11 cellular contexts compared by ENCODE assay signal in genomic region chr12:3962661-3963483, GRCh38.
A peak's percentile ranks its signal among the peaks of the same experiment; 100 is the strongest.
DNase-seq lines count a peak whose midpoint lies in the region; ATAC-seq and TF ChIP-seq lines count a peak whose summit lies in the region.
"Had no signal": no experiment of that assay in that cellular context is flagged by ENCODE, and none has a peak within 500 bp of the region (broad histone marks: within the 10 kb centered on the region; RNA-seq: fewer than 3 reads in every experiment).

No MANE protein-coding gene starts in this region.

- H3K4me1 Mint-ChIP-seq in Caco-2 (ENCODE audit: low read depth, unreplicated experiment) (peaks cover 46% of the 10 kb centered on the region), activated B cell treated with CpG ODN at 0.5 μM for 24 hours (peaks cover 9% of the 10 kb centered on the region)
- H3K4me1 Mint-ChIP-seq in activated naive CD8-positive, alpha-beta T cell treated with anti-CD3 and anti-CD28 coated beads, Interleukin-2, amount 10 ng/mL, durations not matched to agents 7 days and 5 days, result peaks cover 18% of the 10 kb centered on the region

- H3K4me3 Mint-ChIP-seq in Caco-2 (ENCODE audit: unreplicated experiment) (no peak overlapping the region), activated B cell treated with CpG ODN at 0.5 μM for 24 hours (no peak overlapping the region)
- peak overlapping the region; percentile 20 for H3K4me3 Mint-ChIP-seq in activated naive CD8-positive, alpha-beta T cell treated with anti-CD3 and anti-CD28 coated beads, Interleukin-2, amount 10 ng/mL, durations not matched to agents 7 days and 5 days
- H3K4me3 Mint-ChIP-seq: HFFc6 had no signal

- TF ChIP-seq CTCF in Caco-2 (IDR thresholded peaks at IDR 0.05; ENCODE audit: insufficient read depth in 1 of 2, low read depth in 1 of 2, low read length in 1 of 2, severe bottlenecking in 1 of 2, unreplicated experiment in 1 of 2) (no peak), activated B cell treated with CpG ODN at 0.5 μM for 24 hours (IDR thresholded peaks at IDR 0.05) (no peak)

- CTCF ChIA-PET in Caco-2 (lab: Charles Lee) (interaction anchor here (0.7 to 2.1 kb wide), 6 partner anchors 15 to 314 kb away, joined by 3 to 13 read pairs (median 4); no protein-coding TSS in a partner anchor), activated B cell treated with CpG ODN at 0.5 μM for 24 hours (lab: Charles Lee) (interaction anchor here (0.6 to 4.6 kb wide), 6 partner anchors 32 to 562 kb away, joined by 3 to 48 read pairs (median 5); no protein-coding TSS in a partner anchor)

- intact Hi-C loops in Caco-2 (cut with micrococcal nuclease; ENCODE audit: unreplicated experiment), result loop anchor here (1.0 to 2.0 kb wide), 2 partner anchors 42 to 66 kb away; no protein-coding TSS in a partner anchor
- intact Hi-C loops in activated B cell treated with CpG ODN at 0.5 μM for 24 hours (cut with micrococcal nuclease), result no loop called here

- H3K27me3 ChIP-seq in Caco-2 (replicated peaks; ENCODE audit: control insufficient read depth, insufficient read depth, low read length), result no peaks in the 10 kb centered on the region
- H3K27me3 ChIP-seq: tibial nerve had no signal

- H3K9me3 Mint-ChIP-seq in Caco-2 (ENCODE audit: unreplicated experiment), result no peaks in the 10 kb centered on the region
- no peaks in the 10 kb centered on the region for H3K9me3 Mint-ChIP-seq in activated B cell treated with CpG ODN at 0.5 μM for 24 hours
- no peaks in the 10 kb centered on the region for H3K9me3 Mint-ChIP-seq in activated naive CD8-positive, alpha-beta T cell treated with anti-CD3 and anti-CD28 coated beads, Interleukin-2, amount 10 ng/mL, durations not matched to agents 7 days and 5 days

- H3K36me3 ChIP-seq in Caco-2 (ENCODE audit: control insufficient read depth, insufficient read depth, low read length), result no peaks in the 10 kb centered on the region
- H3K36me3 ChIP-seq: tibial nerve had no signal

- peak; percentile 48 to 49 for DNase-seq in Caco-2
- no peak for DNase-seq in activated B cell treated with CpG ODN at 0.5 μM for 24 hours
- DNase-seq in activated naive CD8-positive, alpha-beta T cell treated with anti-CD3 and anti-CD28 coated beads, Interleukin-2, amount 10 ng/mL, durations not matched to agents 7 days and 5 days, result peak; percentile 59
- DNase-seq in stimulated activated CD4-positive, alpha-beta T cell treated with anti-CD3 and anti-CD28 coated beads, Interleukin-12 subunit alpha, Interleukin-12 subunit beta, amount 100 ng/mL, for 48 hours (ENCODE audit: low read depth in 2 of 3, low spot score in 1 of 3), result peak in 2 of 3 donors; percentile 38 to 43
- no peak for DNase-seq in NCI-H1417 (lab: John Stamatoyannopoulos, UW)
- DNase-seq in D341Med (ENCODE audit: low spot score), result no peak
- DNase-seq: DMS79, HFFc6 had no signal

- H3K27ac Mint-ChIP-seq in Caco-2 (ENCODE audit: unreplicated experiment), result peak overlapping the region; percentile 20
- no peak overlapping the region for H3K27ac Mint-ChIP-seq in activated B cell treated with CpG ODN at 0.5 μM for 24 hours
- peak overlapping the region; percentile 62 for H3K27ac Mint-ChIP-seq in activated naive CD8-positive, alpha-beta T cell treated with anti-CD3 and anti-CD28 coated beads, Interleukin-2, amount 10 ng/mL, durations not matched to agents 7 days and 5 days
- H3K27ac Mint-ChIP-seq: HFFc6 had no signal

- no peak overlapping the region for H3K4me3 ChIP-seq in Caco-2 (ENCODE audit: low read depth, low read length)
- H3K4me3 ChIP-seq: tibial nerve had no signal

- H3K4me1 ChIP-seq in Caco-2, result peaks cover 48% of the 10 kb centered on the region
- H3K4me1 ChIP-seq: tibial nerve had no signal

- no TSS peak for BruUV-seq in Caco-2 (replicated peaks; lab: Mats Ljungman, UMichigan)

- H3K27me3 Mint-ChIP-seq in Caco-2 (ENCODE audit: insufficient read depth, unreplicated experiment), result no peaks in the 10 kb centered on the region
- H3K27me3 Mint-ChIP-seq in activated B cell treated with CpG ODN at 0.5 μM for 24 hours, result peaks cover 3% of the 10 kb centered on the region
- no peaks in the 10 kb centered on the region for H3K27me3 Mint-ChIP-seq in activated naive CD8-positive, alpha-beta T cell treated with anti-CD3 and anti-CD28 coated beads, Interleukin-2, amount 10 ng/mL, durations not matched to agents 7 days and 5 days

- ATAC-seq in activated B cell treated with CpG ODN at 0.5 μM for 24 hours (ENCODE audit: low read depth), result peak; percentile 85
- peak; percentile 100 for ATAC-seq in activated naive CD8-positive, alpha-beta T cell treated with anti-CD3 and anti-CD28 coated beads, Interleukin-2, amount 10 ng/mL, durations not matched to agents 7 days and 5 days (ENCODE audit: low read depth)
- ATAC-seq in HG03520 (IDR thresholded peaks at IDR 0.05; ENCODE audit: unreplicated experiment), result no peak
- no peak for ATAC-seq in HG03039 (IDR thresholded peaks at IDR 0.05; ENCODE audit: unreplicated experiment)

- no peaks in the 10 kb centered on the region for H3K9me3 ChIP-seq in Caco-2
- H3K9me3 ChIP-seq: tibial nerve had no signal

- H3K36me3 Mint-ChIP-seq in Caco-2 (ENCODE audit: insufficient read depth, unreplicated experiment) (peaks cover 4% of the 10 kb centered on the region), activated B cell treated with CpG ODN at 0.5 μM for 24 hours (ENCODE audit: low read depth) (no peaks in the 10 kb centered on the region)
- H3K36me3 Mint-ChIP-seq in activated naive CD8-positive, alpha-beta T cell treated with anti-CD3 and anti-CD28 coated beads, Interleukin-2, amount 10 ng/mL, durations not matched to agents 7 days and 5 days, result no peaks in the 10 kb centered on the region

- POLR2A ChIA-PET in Caco-2 (lab: Charles Lee), result interaction anchor here (1.0 kb wide), 1 partner anchor 66 kb away, joined by 3 read pairs; no protein-coding TSS in a partner anchor
- POLR2A ChIA-PET in activated B cell treated with CpG ODN at 0.5 μM for 24 hours (lab: Charles Lee), result interaction anchor here (1.2 kb wide), 1 partner anchor 312 kb away, joined by 3 read pairs; no protein-coding TSS in a partner anchor
- POLR2A ChIA-PET in activated naive CD8-positive, alpha-beta T cell treated with anti-CD3 and anti-CD28 coated beads, Interleukin-2, amount 10 ng/mL, durations not matched to agents 7 days and 5 days (lab: Charles Lee), result interaction anchor here (0.6 to 2.8 kb wide), 12 partner anchors 11 to 316 kb away, joined by 3 to 7 read pairs (median 5); no protein-coding TSS in a partner anchor

Comparison
In these comparisons a context has a peak if more than half of its experiments do, and no peak if none do; other contexts are left out.
1. DNase-seq: peak in Caco-2 (2 of 2), activated naive CD8-positive, alpha-beta T cell treated with anti-CD3 and anti-CD28 coated beads, Interleukin-2, amount 10 ng/mL, durations not matched to agents 7 days and 5 days (single experiment) and stimulated activated CD4-positive, alpha-beta T cell treated with anti-CD3 and anti-CD28 coated beads, Interleukin-12 subunit alpha, Interleukin-12 subunit beta, amount 100 ng/mL, for 48 hours (2 of 3); none in activated B cell treated with CpG ODN at 0.5 μM for 24 hours (single experiment), NCI-H1417 (0 of 3) and D341Med (single experiment).
2. ATAC-seq: peak in activated B cell treated with CpG ODN at 0.5 μM for 24 hours (single experiment) and activated naive CD8-positive, alpha-beta T cell treated with anti-CD3 and anti-CD28 coated beads, Interleukin-2, amount 10 ng/mL, durations not matched to agents 7 days and 5 days (single experiment); none in HG03520 (single experiment) and HG03039 (single experiment).